Comparison of ENCODE assay signal across 4 cellular contexts in genomic region chr7:159133072-159133471, GRCh38. TPM values are rescaled to one million over a fixed set of nuclear protein-coding genes. Genes with fewer than 3 reads are reported as not detected.
"Had no signal": no experiment of that assay in that cellular context is flagged by ENCODE, and none has a peak within 500 bp of the region (broad histone marks: within the 10 kb centered on the region; RNA-seq: fewer than 3 reads in every experiment).

No MANE protein-coding gene starts in this region.

RNA-seq across cellular contexts. Expression of gene VIPR2, which starts 11.6 kb away (rescaled TPM):
- total RNA-seq: activated CD8-positive, alpha-beta T cell treated with anti-CD3 and anti-CD28 coated beads, Interleukin-2, amount 10 ng/mL, durations not matched to agents 7 days and 5 days; activated naive CD8-positive, alpha-beta T cell treated with anti-CD3 and anti-CD28 coated beads for 36 hours; foreskin keratinocyte; T-helper 17 cell had no signal
- polyA plus RNA-seq: foreskin keratinocyte had no signal
